In genomic region chr18:76821875-76822509, GRCh38 we compare ENCODE assay signal across 8 cellular contexts. TPM values are rescaled to one million over a fixed set of nuclear protein-coding genes. Genes with fewer than 3 reads are reported as not detected.
A peak's percentile ranks its signal among the peaks of the same experiment; 100 is the strongest.
DNase-seq lines count a peak whose midpoint lies in the region; ATAC-seq and TF ChIP-seq lines count a peak whose summit lies in the region.

No MANE protein-coding gene starts in this region.

- TF ChIP-seq POLR2A in esophagus squamous epithelium (IDR thresholded peaks at IDR 0.05) = peak in 2 of 4 donors; percentile 50 to 52

- intact Hi-C loops in esophagus squamous epithelium (cut with DNase I) = loop anchor here (10.0 kb wide), 1 partner anchor 1617 kb away; the partner anchor contains the start of gene PTGR3
- intact Hi-C loops in naive thymus-derived CD4-positive, alpha-beta T cell (cut with micrococcal nuclease) = loop anchor here (1.0 to 5.0 kb wide), 12 partner anchors 13 to 1615 kb away; partner anchors contain the start of genes MBP (in 2 of the 2) and PTGR3 (in 1 of the 2)

- H3K4me3 ChIP-seq in AG09309 (ENCODE audit: control insufficient read depth, low read depth, low read length) (peak overlapping the region; percentile 78), NT2/D1 (ENCODE audit: insufficient read length, low read depth) (peak overlapping the region; percentile 73), esophagus squamous epithelium (peak overlapping the region; percentile 84 to 91 (median 86))
- peak overlapping the region; percentile 99 for H3K4me3 ChIP-seq in naive thymus-derived CD4-positive, alpha-beta T cell (ENCODE audit: low read length)

- no peaks in the 10 kb centered on the region for H3K27me3 ChIP-seq in NT2/D1 (ENCODE audit: insufficient read depth, insufficient read length)
- no peaks in the 10 kb centered on the region for H3K27me3 ChIP-seq in esophagus squamous epithelium
- no peaks in the 10 kb centered on the region for H3K27me3 ChIP-seq in naive thymus-derived CD4-positive, alpha-beta T cell (ENCODE audit: control insufficient read depth in 2 of 2, insufficient read depth in 2 of 2, low read length in 2 of 2)

- no peaks in the 10 kb centered on the region for H3K27me3 Mint-ChIP-seq in activated T-cell treated with anti-CD3 and anti-CD28 coated beads, Interleukin-2, amount 50 U/mL, for 72 hours (ENCODE audit: low read depth)
- H3K27me3 Mint-ChIP-seq in naive thymus-derived CD4-positive, alpha-beta T cell = no peaks in the 10 kb centered on the region

- H3K4me1 Mint-ChIP-seq in activated T-cell treated with anti-CD3 and anti-CD28 coated beads, Interleukin-2, amount 50 U/mL, for 72 hours (ENCODE audit: low read depth) = peaks cover 55% of the 10 kb centered on the region
- H3K4me1 Mint-ChIP-seq in naive thymus-derived CD4-positive, alpha-beta T cell = peaks cover 32 to 59% (median 51%) of the 10 kb centered on the region in 7 donors

- H3K9me3 ChIP-seq in NT2/D1 (ENCODE audit: insufficient read depth, low read length) (no peaks in the 10 kb centered on the region), esophagus squamous epithelium (no peaks in the 10 kb centered on the region)
- no peaks in the 10 kb centered on the region for H3K9me3 ChIP-seq in naive thymus-derived CD4-positive, alpha-beta T cell (ENCODE audit: control insufficient read depth in 2 of 3, low read length in 3 of 3)

- TF ChIP-seq CTCF in AG09309 (IDR thresholded peaks at IDR 0.05; ENCODE audit: control insufficient read depth, insufficient read depth, low read depth, low read length, missing control alignments) (no peak), esophagus squamous epithelium (IDR thresholded peaks at IDR 0.05) (no peak)

- no peaks in the 10 kb centered on the region for H3K9me3 Mint-ChIP-seq in activated T-cell treated with anti-CD3 and anti-CD28 coated beads, Interleukin-2, amount 50 U/mL, for 72 hours
- H3K9me3 Mint-ChIP-seq in naive thymus-derived CD4-positive, alpha-beta T cell = no peaks in the 10 kb centered on the region

- POLR2A ChIA-PET in naive thymus-derived CD4-positive, alpha-beta T cell (lab: Charles Lee) = interaction anchor here (0.5 to 1.6 kb wide), 4 partner anchors 20 to 309 kb away, joined by 3 to 5 read pairs (median 4); no protein-coding TSS in a partner anchor

- peak overlapping the region; percentile 97 for H3K27ac Mint-ChIP-seq in activated T-cell treated with anti-CD3 and anti-CD28 coated beads, Interleukin-2, amount 50 U/mL, for 72 hours
- H3K27ac Mint-ChIP-seq in naive thymus-derived CD4-positive, alpha-beta T cell = peak overlapping the region; percentile 89 to 97 (median 96)

- peak overlapping the region; percentile 95 for H3K9ac ChIP-seq in NT2/D1 (ENCODE audit: insufficient read length, low read depth)

- ATAC-seq in GM18867 (IDR thresholded peaks at IDR 0.05; ENCODE audit: unreplicated experiment) (peak; percentile 39), HG03095 (IDR thresholded peaks at IDR 0.05; ENCODE audit: unreplicated experiment) (peak; percentile 31)
- ATAC-seq in activated T-cell treated with anti-CD3 and anti-CD28 coated beads, Interleukin-2, amount 50 U/mL, for 72 hours (replicated peaks in 1 of 2) = peak; percentile 63 to 65
- peak; percentile 74 for ATAC-seq in naive thymus-derived CD4-positive, alpha-beta T cell

- H3K27ac ChIP-seq in esophagus squamous epithelium = peak overlapping the region; percentile 90 to 100 (median 96)
- H3K27ac ChIP-seq in naive thymus-derived CD4-positive, alpha-beta T cell (ENCODE audit: low read depth, low read length) = peak overlapping the region; percentile 84

- WGBS in esophagus squamous epithelium, 2 donors = 0% methylated on average over 5 to 8 of the region's 89 CpGs

- peaks cover 2 to 4% of the 10 kb centered on the region in 2 donors for H3K36me3 Mint-ChIP-seq in activated T-cell treated with anti-CD3 and anti-CD28 coated beads, Interleukin-2, amount 50 U/mL, for 72 hours (ENCODE audit: insufficient read depth in 2 of 2)
- H3K36me3 Mint-ChIP-seq in naive thymus-derived CD4-positive, alpha-beta T cell = peaks cover 0 to 13% (median 0%) of the 10 kb centered on the region in 5 donors

- H3K4me1 ChIP-seq in NT2/D1 (ENCODE audit: insufficient read depth, insufficient read length) (no peaks in the 10 kb centered on the region), esophagus squamous epithelium (peaks cover 18 to 47% (median 22%) of the 10 kb centered on the region in 3 donors)
- peaks cover 8 to 10% of the 10 kb centered on the region in 2 donors for H3K4me1 ChIP-seq in naive thymus-derived CD4-positive, alpha-beta T cell (ENCODE audit: control insufficient read depth in 2 of 2, insufficient read depth in 2 of 2, low read length in 2 of 2)

- CTCF ChIA-PET in naive thymus-derived CD4-positive, alpha-beta T cell (lab: Charles Lee) = no interaction called here

- H3K36me3 ChIP-seq in NT2/D1 (ENCODE audit: insufficient read depth, insufficient read length, low read length) = no peaks in the 10 kb centered on the region
- H3K36me3 ChIP-seq in esophagus squamous epithelium = no peaks in the 10 kb centered on the region
- peaks cover 0 to 3% (median 0%) of the 10 kb centered on the region in 3 experiments for H3K36me3 ChIP-seq in naive thymus-derived CD4-positive, alpha-beta T cell (ENCODE audit: control insufficient read depth in 2 of 3, insufficient read depth in 3 of 3, low read length in 3 of 3)

- H3K4me3 Mint-ChIP-seq in activated T-cell treated with anti-CD3 and anti-CD28 coated beads, Interleukin-2, amount 50 U/mL, for 72 hours = peak overlapping the region; percentile 80 to 94
- H3K4me3 Mint-ChIP-seq in naive thymus-derived CD4-positive, alpha-beta T cell = peak overlapping the region; percentile 84 to 96 (median 93)

- DNase-seq in AG09309 (ENCODE audit: low read depth) (no peak), NT2/D1 (ENCODE audit: low read depth, low spot score) (no peak), esophagus squamous epithelium (lab: John Stamatoyannopoulos, UW) (no peak)
- peak; percentile 65 to 66 for DNase-seq in activated T-cell treated with anti-CD3 and anti-CD28 coated beads, Interleukin-2, amount 50 U/mL, for 72 hours
- DNase-seq in naive thymus-derived CD4-positive, alpha-beta T cell = peak; percentile 59 to 77 (median 71)
- DNase-seq in stimulated activated naive CD4-positive, alpha-beta T cell treated with Interleukin-2 at 50 U/mL for 16 hours (lab: John Stamatoyannopoulos, UW) = peak; percentile 60

RNA-seq across cellular contexts. Expression of gene ZNF236, which starts 0.4 kb away (rescaled TPM):
- 10 to 100 TPM; 15.7 to 17.9 TPM for total RNA-seq in activated T-cell treated with anti-CD3 and anti-CD28 coated beads, Interleukin-2, amount 50 U/mL, for 72 hours
- 10 to 100 TPM in 3 of 4 donors, 1 to 10 TPM in 1; 6.2 to 16.5 (median 10.7) TPM for total RNA-seq in esophagus squamous epithelium
- total RNA-seq in naive thymus-derived CD4-positive, alpha-beta T cell = 10 to 100 TPM; 25.9 to 34.5 (median 30.6) TPM
- 10 to 100 TPM in 1 of 2 donors, 1 to 10 TPM in 1; 5.7 to 12.6 TPM for polyA plus RNA-seq in naive thymus-derived CD4-positive, alpha-beta T cell

Comparison
In these comparisons a context has a peak if more than half of its experiments do, and no peak if none do; other contexts are left out.
1. DNase-seq: peak in activated T-cell treated with anti-CD3 and anti-CD28 coated beads, Interleukin-2, amount 50 U/mL, for 72 hours (2 of 2), naive thymus-derived CD4-positive, alpha-beta T cell (9 of 9) and stimulated activated naive CD4-positive, alpha-beta T cell treated with Interleukin-2 at 50 U/mL for 16 hours (single experiment); none in AG09309 (single experiment), NT2/D1 (single experiment) and esophagus squamous epithelium (single experiment).
2. Peak in every context shown above with its lines, with median percentiles within 50 percentile points of each other: H3K4me3 ChIP-seq and ATAC-seq.